In genomic region chr1:55685560-55685959, GRCh38 we compare ENCODE assay signal across 16 cellular contexts.
"Had no signal": no experiment of that assay in that cellular context is flagged by ENCODE, and none has a peak within 500 bp of the region (broad histone marks: within the 10 kb centered on the region; RNA-seq: fewer than 3 reads in every experiment).

No MANE protein-coding gene starts in this region.

- H3K36me3 ChIP-seq: esophagus muscularis mucosa, neutrophil, tibial artery, uterus had no signal

- H3K9me3 ChIP-seq: esophagus muscularis mucosa, neutrophil, tibial artery, uterus had no signal

- H3K4me3 ChIP-seq: coronary artery, esophagus muscularis mucosa, tibial artery, uterus had no signal

- H3K27me3 ChIP-seq: esophagus muscularis mucosa, neutrophil, tibial artery, uterus had no signal

- H3K79me2 ChIP-seq: parathyroid adenoma had no signal

- H3K9ac ChIP-seq: parathyroid adenoma had no signal

- H2AFZ ChIP-seq: parathyroid adenoma had no signal

- DNase-seq: activated naive CD8-positive, alpha-beta T cell treated with anti-CD3 and anti-CD28 coated beads, Interleukin-2, amount 10 ng/mL, durations not matched to agents 7 days and 5 days; effector CD4-positive, alpha-beta T cell; foreskin melanocyte; mesendoderm; natural killer cell; stimulated activated CD4-positive, alpha-beta T cell treated with anti-CD3 and anti-CD28 coated beads, Interleukin-15, amount 100 ng/mL, for 24 hours; stimulated activated CD4-positive, alpha-beta T cell treated with anti-CD3 and anti-CD28 coated beads, Interleukin-4, amount 100 ng/mL, for 1 hour; stimulated activated naive B cell treated with anti-CD40 and anti-IgM and Interleukin-4, amounts not matched to agents 10 μg/mL and 1 μg/mL and 100 μg/mL, for 72 hours; T-helper 9 cell; tibial artery; uterus had no signal

- H3K27ac ChIP-seq: coronary artery, esophagus muscularis mucosa, neutrophil, parathyroid adenoma, tibial artery, uterus had no signal

- ATAC-seq: left lobe of liver; natural killer cell; stimulated activated naive B cell treated with anti-CD40 and anti-IgM and Interleukin-4, amounts not matched to agents 10 μg/mL and 1 μg/mL and 100 μg/mL, for 72 hours had no signal

- H3K4me1 ChIP-seq: esophagus muscularis mucosa, parathyroid adenoma, uterus had no signal
